In genomic region chr17:68455756-68456528, GRCh38 we compare ENCODE assay signal across 8 cellular contexts. TPM values are rescaled to one million over a fixed set of nuclear protein-coding genes. Genes with fewer than 3 reads are reported as not detected.
A peak's percentile ranks its signal among the peaks of the same experiment; 100 is the strongest.
DNase-seq lines count a peak whose midpoint lies in the region; ATAC-seq lines count a peak whose summit lies in the region.

No MANE protein-coding gene starts in this region.

- peaks cover 16% of the 10 kb centered on the region for H3K27me3 ChIP-seq in iPS-20b (ENCODE audit: insufficient read depth, low read length)

- peaks cover 19% of the 10 kb centered on the region for H3K36me3 Mint-ChIP-seq in activated naive CD8-positive, alpha-beta T cell treated with anti-CD3 and anti-CD28 coated beads, Interleukin-2, amount 10 ng/mL, durations not matched to agents 7 days and 5 days
- no peaks in the 10 kb centered on the region for H3K36me3 Mint-ChIP-seq in stimulated activated memory B cell treated with anti-CD40 and anti-IgM and Interleukin-4, amounts not matched to agents 10 μg/mL and 1 μg/mL and 100 μg/mL, for 72 hours

- peaks cover 16% of the 10 kb centered on the region for H3K4me1 ChIP-seq in iPS-20b (ENCODE audit: insufficient read depth, low read length)

- H3K27ac ChIP-seq in iPS-20b (ENCODE audit: low read length), result no peak overlapping the region

- no peaks in the 10 kb centered on the region for H3K9me3 Mint-ChIP-seq in activated naive CD8-positive, alpha-beta T cell treated with anti-CD3 and anti-CD28 coated beads, Interleukin-2, amount 10 ng/mL, durations not matched to agents 7 days and 5 days
- no peaks in the 10 kb centered on the region for H3K9me3 Mint-ChIP-seq in stimulated activated memory B cell treated with anti-CD40 and anti-IgM and Interleukin-4, amounts not matched to agents 10 μg/mL and 1 μg/mL and 100 μg/mL, for 72 hours

- H3K4me3 Mint-ChIP-seq in activated naive CD8-positive, alpha-beta T cell treated with anti-CD3 and anti-CD28 coated beads, Interleukin-2, amount 10 ng/mL, durations not matched to agents 7 days and 5 days, result peak overlapping the region; percentile 98
- peak overlapping the region; percentile 88 for H3K4me3 Mint-ChIP-seq in stimulated activated memory B cell treated with anti-CD40 and anti-IgM and Interleukin-4, amounts not matched to agents 10 μg/mL and 1 μg/mL and 100 μg/mL, for 72 hours

- 0 out of 2 replicates have a peak, but pooled peaks cover 5% of the 10 kb centered on the region for H3K36me3 ChIP-seq in iPS-20b (ENCODE audit: insufficient read depth, low read depth, low read length)

- peak; percentile 43 for DNase-seq in ELF-1 (ENCODE audit: low read depth, low spot score)
- DNase-seq in MV-4-11 (lab: John Stamatoyannopoulos, UW), result peak; percentile 93
- no peak for DNase-seq in activated naive CD8-positive, alpha-beta T cell treated with anti-CD3 and anti-CD28 coated beads, Interleukin-2, amount 10 ng/mL, durations not matched to agents 7 days and 5 days
- no peak for DNase-seq in cerebellar cortex (ENCODE audit: low spot score)
- no peak for DNase-seq in putamen (ENCODE audit: low spot score)
- no peak for DNase-seq in NCI-H128 (lab: John Stamatoyannopoulos, UW; ENCODE audit: unreplicated experiment)

- H3K4me1 Mint-ChIP-seq in activated naive CD8-positive, alpha-beta T cell treated with anti-CD3 and anti-CD28 coated beads, Interleukin-2, amount 10 ng/mL, durations not matched to agents 7 days and 5 days, result peaks cover 50% of the 10 kb centered on the region
- H3K4me1 Mint-ChIP-seq in stimulated activated memory B cell treated with anti-CD40 and anti-IgM and Interleukin-4, amounts not matched to agents 10 μg/mL and 1 μg/mL and 100 μg/mL, for 72 hours, result peaks cover 20% of the 10 kb centered on the region

- POLR2A ChIA-PET in activated naive CD8-positive, alpha-beta T cell treated with anti-CD3 and anti-CD28 coated beads, Interleukin-2, amount 10 ng/mL, durations not matched to agents 7 days and 5 days (lab: Charles Lee), result interaction anchor here (1.6 to 9.3 kb wide), 3 partner anchors 18 to 275 kb away, joined by 5 to 111 read pairs (median 8); no protein-coding TSS in a partner anchor

- H3K4me3 ChIP-seq in iPS-20b (ENCODE audit: low read length), result peak overlapping the region; percentile 64

- H3K9me3 ChIP-seq in iPS-20b (ENCODE audit: insufficient read depth, low read depth, low read length), result no peaks in the 10 kb centered on the region

- ATAC-seq in activated naive CD8-positive, alpha-beta T cell treated with anti-CD3 and anti-CD28 coated beads, Interleukin-2, amount 10 ng/mL, durations not matched to agents 7 days and 5 days (ENCODE audit: low read depth), result no peak
- ATAC-seq in stimulated activated memory B cell treated with anti-CD40 and anti-IgM and Interleukin-4, amounts not matched to agents 10 μg/mL and 1 μg/mL and 100 μg/mL, for 72 hours, result no peak

- peak overlapping the region; percentile 56; the same call in 1 of the 2 replicates for H3K9ac ChIP-seq in iPS-20b (ENCODE audit: low read depth, low read length)

- no peaks in the 10 kb centered on the region for H3K27me3 Mint-ChIP-seq in activated naive CD8-positive, alpha-beta T cell treated with anti-CD3 and anti-CD28 coated beads, Interleukin-2, amount 10 ng/mL, durations not matched to agents 7 days and 5 days
- H3K27me3 Mint-ChIP-seq in stimulated activated memory B cell treated with anti-CD40 and anti-IgM and Interleukin-4, amounts not matched to agents 10 μg/mL and 1 μg/mL and 100 μg/mL, for 72 hours, result no peaks in the 10 kb centered on the region

- H3K27ac Mint-ChIP-seq in activated naive CD8-positive, alpha-beta T cell treated with anti-CD3 and anti-CD28 coated beads, Interleukin-2, amount 10 ng/mL, durations not matched to agents 7 days and 5 days, result no peak overlapping the region
- H3K27ac Mint-ChIP-seq in stimulated activated memory B cell treated with anti-CD40 and anti-IgM and Interleukin-4, amounts not matched to agents 10 μg/mL and 1 μg/mL and 100 μg/mL, for 72 hours, result no peak overlapping the region

RNA-seq across cellular contexts. Expression of gene WIPI1, which starts 1.4 kb away (rescaled TPM):
- 10 to 100 TPM; 29.7 to 34.8 TPM for total RNA-seq in activated naive CD8-positive, alpha-beta T cell treated with anti-CD3 and anti-CD28 coated beads, Interleukin-2, amount 10 ng/mL, durations not matched to agents 7 days and 5 days

RNA-seq across cellular contexts. Expression of gene PRKAR1A, which starts 56.3 kb away (rescaled TPM):
- total RNA-seq in activated naive CD8-positive, alpha-beta T cell treated with anti-CD3 and anti-CD28 coated beads, Interleukin-2, amount 10 ng/mL, durations not matched to agents 7 days and 5 days, result 100 to 1,000 TPM; 208 to 226 TPM

Comparison
In these comparisons a context has a peak if more than half of its experiments do, and no peak if none do; other contexts are left out.
1. DNase-seq: peak in ELF-1 (single experiment) and MV-4-11 (single experiment); none in activated naive CD8-positive, alpha-beta T cell treated with anti-CD3 and anti-CD28 coated beads, Interleukin-2, amount 10 ng/mL, durations not matched to agents 7 days and 5 days (single experiment), cerebellar cortex (single experiment), putamen (single experiment) and NCI-H128 (single experiment).